In the genomic region with DNA sequence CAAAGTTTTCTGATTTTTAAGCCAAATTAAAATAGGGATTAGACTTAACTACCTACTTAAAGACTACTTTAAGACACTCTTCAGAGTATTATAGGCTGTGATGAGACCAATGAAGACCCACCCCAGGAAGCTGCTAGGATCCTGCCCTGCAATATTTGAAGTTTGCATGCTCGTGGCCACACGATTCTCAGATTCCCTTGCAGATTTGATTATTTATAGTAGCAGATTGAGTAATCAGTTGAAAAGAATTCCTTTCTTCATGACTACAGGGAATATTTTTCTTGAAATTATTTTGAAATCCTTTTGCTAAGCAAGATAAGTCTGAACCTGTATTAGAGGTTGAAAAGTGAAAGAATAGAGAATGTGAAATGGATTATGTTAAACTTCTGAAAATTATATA, we compare ENCODE assay signal across 27 cellular contexts.
DNase-seq lines count a peak whose midpoint lies in the region; ATAC-seq and TF ChIP-seq lines count a peak whose summit lies in the region.
"Had no signal": no experiment of that assay in that cellular context is flagged by ENCODE, and none has a peak within 500 bp of the region (broad histone marks: within the 10 kb centered on the region; RNA-seq: fewer than 3 reads in every experiment).

No MANE protein-coding gene starts in this region.

- peaks cover 20 to 26% of the 10 kb centered on the region in 2 donors for H3K36me3 Mint-ChIP-seq in stimulated activated naive B cell treated with anti-CD40 and anti-IgM and Interleukin-4, amounts not matched to agents 10 μg/mL and 1 μg/mL and 100 μg/mL, for 72 hours
- H3K36me3 Mint-ChIP-seq in T-helper 17 cell (ENCODE audit: low read depth), result peaks cover 6% of the 10 kb centered on the region

- H2AFZ ChIP-seq in PC-3 (ENCODE audit: low read length), result no peak overlapping the region

- TF ChIP-seq POLR2A in spleen (IDR thresholded peaks at IDR 0.05), result no peak

- no peaks in the 10 kb centered on the region for H3K9me2 ChIP-seq in PC-3 (replicated peaks; ENCODE audit: low read length)

- H3K4me3 ChIP-seq in AG10803 (ENCODE audit: low read length) (no peak overlapping the region), adipocyte (ENCODE audit: low read length) (peak overlapping the region; percentile 69), spleen (no peak overlapping the region), PC-3 (ENCODE audit: low read length) (no peak overlapping the region)
- H3K4me3 ChIP-seq: left ventricle myocardium inferior, SK-N-MC, tibial nerve had no signal

- H3K9ac ChIP-seq in adipocyte (ENCODE audit: low read length), result peak overlapping the region; percentile 55
- H3K9ac ChIP-seq in PC-3 (ENCODE audit: low read length), result no peak overlapping the region

- TF ChIP-seq CTCF in AG10803 (conservative IDR thresholded peaks at IDR 0.05; ENCODE audit: low read length) (no peak), spleen (IDR thresholded peaks at IDR 0.05 in 8 of 11, conservative IDR thresholded peaks at IDR 0.05 in 3 of 11) (no peak), PC-3 (conservative IDR thresholded peaks at IDR 0.05; ENCODE audit: low read depth, low read length) (no peak)

- DNase-seq in AG10803 (ENCODE audit: low read depth), result peak; percentile 47
- peak; percentile 77 for DNase-seq in adipocyte (ENCODE audit: low read depth)
- DNase-seq in fibroblast of gingiva (ENCODE audit: low read depth), result peak; percentile 56
- DNase-seq in myocyte (ENCODE audit: low read depth), result peak; percentile 10
- no peak for DNase-seq in spleen
- DNase-seq in PC-3, result no peak
- DNase-seq in stimulated activated naive B cell treated with anti-CD40 and anti-IgM and Interleukin-4, amounts not matched to agents 10 μg/mL and 1 μg/mL and 100 μg/mL, for 72 hours, result no peak
- no peak for DNase-seq in T-helper 17 cell
- DNase-seq: activated CD8-positive, alpha-beta T cell treated with anti-CD3 and anti-CD28 coated beads, Interleukin-2, amount 10 ng/mL, durations not matched to agents 7 days and 5 days; Caco-2; DMS79; effector CD4-positive, alpha-beta T cell; HFFc6; islet precursor cell; Kasumi-1; left ventricle myocardium inferior; naive thymus-derived CD8-positive, alpha-beta T cell; NCI-H146; NCI-H446 treated with DMSO at 0.1 percent for 48 hours; NCI-H82; nucleus accumbens; stimulated activated naive CD8-positive, alpha-beta T cell treated with anti-CD3 and anti-CD28 coated beads, Interleukin-15, amount 100 ng/mL, for 72 hours had no signal

- H3K27me3 ChIP-seq in adipocyte (replicated peaks; ENCODE audit: control insufficient read depth, insufficient read depth, low read length) (no peaks in the 10 kb centered on the region), spleen (replicated peaks in 1 of 7) (no peaks in the 10 kb centered on the region), PC-3 (ENCODE audit: low read length) (no peaks in the 10 kb centered on the region)
- H3K27me3 ChIP-seq: tibial nerve had no signal

- no peaks in the 10 kb centered on the region for H3K79me2 ChIP-seq in PC-3 (ENCODE audit: low read length)

- 79 to 89% (median 83%) methylated on average over 2 of the region's 2 CpGs for WGBS in spleen, 5 donors

- no peak for ATAC-seq in PC-3
- ATAC-seq in stimulated activated naive B cell treated with anti-CD40 and anti-IgM and Interleukin-4, amounts not matched to agents 10 μg/mL and 1 μg/mL and 100 μg/mL, for 72 hours (replicated peaks), result no peak
- ATAC-seq in T-helper 17 cell, result no peak
- ATAC-seq: activated CD8-positive, alpha-beta T cell treated with anti-CD3 and anti-CD28 coated beads, Interleukin-2, amount 10 ng/mL, durations not matched to agents 7 days and 5 days; naive thymus-derived CD8-positive, alpha-beta T cell; stimulated activated naive CD8-positive, alpha-beta T cell treated with anti-CD3 and anti-CD28 coated beads, Interleukin-15, amount 100 ng/mL, for 72 hours had no signal

- H4K20me1 ChIP-seq in PC-3 (ENCODE audit: low read length), result no peaks in the 10 kb centered on the region

- H3K4me1 ChIP-seq in adipocyte (ENCODE audit: control insufficient read depth, insufficient read depth, low read length) (peaks cover 15% of the 10 kb centered on the region), spleen (no peaks in the 10 kb centered on the region), PC-3 (ENCODE audit: insufficient read depth, low read length) (no peaks in the 10 kb centered on the region)
- H3K4me1 ChIP-seq: Caco-2 had no signal

- H3F3A ChIP-seq in PC-3 (ENCODE audit: low read length, unreplicated experiment), result no peaks in the 10 kb centered on the region

- no peaks in the 10 kb centered on the region for H3K27me3 Mint-ChIP-seq in stimulated activated naive B cell treated with anti-CD40 and anti-IgM and Interleukin-4, amounts not matched to agents 10 μg/mL and 1 μg/mL and 100 μg/mL, for 72 hours
- H3K27me3 Mint-ChIP-seq in T-helper 17 cell, result no peaks in the 10 kb centered on the region
- H3K27me3 Mint-ChIP-seq: activated naive CD8-positive, alpha-beta T cell; naive thymus-derived CD8-positive, alpha-beta T cell; stimulated activated naive CD8-positive, alpha-beta T cell treated with anti-CD3 and anti-CD28 coated beads, Interleukin-15, amount 100 ng/mL, for 72 hours had no signal

- H3K4me1 Mint-ChIP-seq in stimulated activated naive B cell treated with anti-CD40 and anti-IgM and Interleukin-4, amounts not matched to agents 10 μg/mL and 1 μg/mL and 100 μg/mL, for 72 hours, result peaks cover 5% of the 10 kb centered on the region in 2 donors
- peaks cover 11% of the 10 kb centered on the region for H3K4me1 Mint-ChIP-seq in T-helper 17 cell

- CTCF ChIA-PET in PC-3 (lab: Charles Lee), result no interaction called here

- no peaks in the 10 kb centered on the region for H3K36me3 ChIP-seq in adipocyte (ENCODE audit: control insufficient read depth, insufficient read depth, low read length, severe bottlenecking)
- peaks cover 0 to 15% (median 0%) of the 10 kb centered on the region in 6 donors for H3K36me3 ChIP-seq in spleen
- H3K36me3 ChIP-seq in PC-3 (ENCODE audit: low read depth, low read length), result no peaks in the 10 kb centered on the region
- H3K36me3 ChIP-seq: left ventricle myocardium inferior, tibial nerve had no signal

- intact Hi-C loops in spleen (cut with DNase I; ENCODE audit: low total_unique reads), result no loop called here
- intact Hi-C loops in PC-3 (cut with micrococcal nuclease), result no loop called here

- H3K27ac Mint-ChIP-seq in stimulated activated naive B cell treated with anti-CD40 and anti-IgM and Interleukin-4, amounts not matched to agents 10 μg/mL and 1 μg/mL and 100 μg/mL, for 72 hours, result no peak overlapping the region
- no peak overlapping the region for H3K27ac Mint-ChIP-seq in T-helper 17 cell
- H3K27ac Mint-ChIP-seq: activated CD8-positive, alpha-beta T cell treated with anti-CD3 and anti-CD28 coated beads, Interleukin-2, amount 10 ng/mL, durations not matched to agents 7 days and 5 days; activated naive CD8-positive, alpha-beta T cell; HFFc6; naive thymus-derived CD8-positive, alpha-beta T cell; stimulated activated naive CD8-positive, alpha-beta T cell treated with anti-CD3 and anti-CD28 coated beads, Interleukin-15, amount 100 ng/mL, for 72 hours had no signal

- POLR2A ChIA-PET in PC-3 (lab: Charles Lee; ENCODE audit: unreplicated experiment), result no interaction called here

- peaks cover 4 to 7% of the 10 kb centered on the region in 2 donors for H3K9me3 Mint-ChIP-seq in stimulated activated naive B cell treated with anti-CD40 and anti-IgM and Interleukin-4, amounts not matched to agents 10 μg/mL and 1 μg/mL and 100 μg/mL, for 72 hours
- H3K9me3 Mint-ChIP-seq: HFFc6 had no signal

- no peak overlapping the region for H3K4me3 Mint-ChIP-seq in stimulated activated naive B cell treated with anti-CD40 and anti-IgM and Interleukin-4, amounts not matched to agents 10 μg/mL and 1 μg/mL and 100 μg/mL, for 72 hours
- H3K4me3 Mint-ChIP-seq in T-helper 17 cell, result no peak overlapping the region
- H3K4me3 Mint-ChIP-seq: activated CD8-positive, alpha-beta T cell treated with anti-CD3 and anti-CD28 coated beads, Interleukin-2, amount 10 ng/mL, durations not matched to agents 7 days and 5 days; activated naive CD8-positive, alpha-beta T cell; HFFc6; naive thymus-derived CD8-positive, alpha-beta T cell; stimulated activated naive CD8-positive, alpha-beta T cell treated with anti-CD3 and anti-CD28 coated beads, Interleukin-15, amount 100 ng/mL, for 72 hours had no signal

- H3K4me2 ChIP-seq in PC-3 (ENCODE audit: low read length), result no peak overlapping the region

- BruUV-seq in PC-3 (replicated peaks; lab: Mats Ljungman, UMichigan), result no TSS peak

- no peaks in the 10 kb centered on the region for H3K9me3 ChIP-seq in adipocyte (ENCODE audit: control insufficient read depth, low read length)
- H3K9me3 ChIP-seq in spleen, result peaks cover 0 to 9% (median 7%) of the 10 kb centered on the region in 8 donors
- H3K9me3 ChIP-seq in PC-3 (ENCODE audit: low read length), result no peaks in the 10 kb centered on the region
- H3K9me3 ChIP-seq in T-helper 17 cell (ENCODE audit: control insufficient read depth, low read length, poor library complexity, severe bottlenecking), result no peaks in the 10 kb centered on the region
- H3K9me3 ChIP-seq: Caco-2 had no signal

- no peak overlapping the region for H3K27ac ChIP-seq in spleen
- no peak overlapping the region for H3K27ac ChIP-seq in PC-3 (ENCODE audit: low read length)
- H3K27ac ChIP-seq: C4-2B, epithelial cell of prostate, left ventricle myocardium inferior, SK-N-MC, tibial nerve had no signal

Comparison
In these comparisons a context has a peak if more than half of its experiments do, and no peak if none do; other contexts are left out.
1. DNase-seq: peak in AG10803 (single experiment), adipocyte (single experiment), fibroblast of gingiva (single experiment) and myocyte (single experiment); none in spleen (single experiment), PC-3 (single experiment), stimulated activated naive B cell treated with anti-CD40 and anti-IgM and Interleukin-4, amounts not matched to agents 10 μg/mL and 1 μg/mL and 100 μg/mL, for 72 hours (single experiment) and T-helper 17 cell (0 of 3).